In the genomic region with DNA sequence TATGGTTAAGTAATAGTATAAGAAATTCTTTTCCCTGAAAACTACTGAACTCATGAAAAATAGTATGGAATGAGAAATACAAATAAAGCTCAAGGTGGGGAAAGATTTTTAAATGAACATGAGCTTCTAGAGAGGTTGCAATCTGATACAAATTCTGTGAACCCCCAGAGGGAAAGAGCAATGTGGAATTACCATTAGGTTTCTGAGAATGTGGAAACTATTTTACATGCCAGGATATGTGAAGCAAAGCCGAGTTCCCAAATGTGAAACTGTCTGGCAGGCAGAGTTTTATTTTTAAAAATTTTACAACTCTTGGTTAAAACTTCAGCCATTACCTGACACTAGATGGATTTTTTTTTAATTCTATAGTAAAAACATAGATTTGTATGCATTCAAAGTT, we compare ENCODE assay signal across 2 cellular contexts.
TF ChIP-seq lines count a peak whose summit lies in the region.

No MANE protein-coding gene starts in this region.

TF ChIP-seq in SK-N-SH, 30 proteins besides CTCF, POLR2A, EP300 and RAD21 (continued from another document):
- TF ChIP-seq REST (IDR thresholded peaks at IDR 0.05; ENCODE audit: low read depth, low read length): no peak
- TF ChIP-seq FOSL2 (IDR thresholded peaks at IDR 0.05; ENCODE audit: borderline replicate concordance, low read depth): no peak
- no peak for TF ChIP-seq IRF3 (IDR thresholded peaks at IDR 0.05; ENCODE audit: low read depth, low read length)

TF ChIP-seq in SK-N-SH treated with all-trans-retinoic acid at 6 μM for 48 hours, 23 proteins besides CTCF, POLR2A, EP300 and RAD21 (continued from another document):
- TF ChIP-seq, protein P1, sequence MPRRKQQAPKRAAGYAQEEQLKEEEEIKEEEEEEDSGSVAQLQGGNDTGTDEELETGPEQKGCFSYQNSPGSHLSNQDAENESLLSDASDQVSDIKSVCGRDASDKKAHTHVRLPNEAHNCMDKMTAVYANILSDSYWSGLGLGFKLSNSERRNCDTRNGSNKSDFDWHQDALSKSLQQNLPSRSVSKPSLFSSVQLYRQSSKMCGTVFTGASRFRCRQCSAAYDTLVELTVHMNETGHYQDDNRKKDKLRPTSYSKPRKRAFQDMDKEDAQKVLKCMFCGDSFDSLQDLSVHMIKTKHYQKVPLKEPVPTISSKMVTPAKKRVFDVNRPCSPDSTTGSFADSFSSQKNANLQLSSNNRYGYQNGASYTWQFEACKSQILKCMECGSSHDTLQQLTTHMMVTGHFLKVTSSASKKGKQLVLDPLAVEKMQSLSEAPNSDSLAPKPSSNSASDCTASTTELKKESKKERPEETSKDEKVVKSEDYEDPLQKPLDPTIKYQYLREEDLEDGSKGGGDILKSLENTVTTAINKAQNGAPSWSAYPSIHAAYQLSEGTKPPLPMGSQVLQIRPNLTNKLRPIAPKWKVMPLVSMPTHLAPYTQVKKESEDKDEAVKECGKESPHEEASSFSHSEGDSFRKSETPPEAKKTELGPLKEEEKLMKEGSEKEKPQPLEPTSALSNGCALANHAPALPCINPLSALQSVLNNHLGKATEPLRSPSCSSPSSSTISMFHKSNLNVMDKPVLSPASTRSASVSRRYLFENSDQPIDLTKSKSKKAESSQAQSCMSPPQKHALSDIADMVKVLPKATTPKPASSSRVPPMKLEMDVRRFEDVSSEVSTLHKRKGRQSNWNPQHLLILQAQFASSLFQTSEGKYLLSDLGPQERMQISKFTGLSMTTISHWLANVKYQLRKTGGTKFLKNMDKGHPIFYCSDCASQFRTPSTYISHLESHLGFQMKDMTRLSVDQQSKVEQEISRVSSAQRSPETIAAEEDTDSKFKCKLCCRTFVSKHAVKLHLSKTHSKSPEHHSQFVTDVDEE (CRISPR knock-in tag; IDR thresholded peaks at IDR 0.05): no peak
- TF ChIP-seq RARB (CRISPR knock-in tag; IDR thresholded peaks at IDR 0.05) (no peak), ZNF565 (CRISPR knock-in tag; conservative IDR thresholded peaks at IDR 0.05; ENCODE audit: low read depth) (no peak)
- TF ChIP-seq, protein P2, sequence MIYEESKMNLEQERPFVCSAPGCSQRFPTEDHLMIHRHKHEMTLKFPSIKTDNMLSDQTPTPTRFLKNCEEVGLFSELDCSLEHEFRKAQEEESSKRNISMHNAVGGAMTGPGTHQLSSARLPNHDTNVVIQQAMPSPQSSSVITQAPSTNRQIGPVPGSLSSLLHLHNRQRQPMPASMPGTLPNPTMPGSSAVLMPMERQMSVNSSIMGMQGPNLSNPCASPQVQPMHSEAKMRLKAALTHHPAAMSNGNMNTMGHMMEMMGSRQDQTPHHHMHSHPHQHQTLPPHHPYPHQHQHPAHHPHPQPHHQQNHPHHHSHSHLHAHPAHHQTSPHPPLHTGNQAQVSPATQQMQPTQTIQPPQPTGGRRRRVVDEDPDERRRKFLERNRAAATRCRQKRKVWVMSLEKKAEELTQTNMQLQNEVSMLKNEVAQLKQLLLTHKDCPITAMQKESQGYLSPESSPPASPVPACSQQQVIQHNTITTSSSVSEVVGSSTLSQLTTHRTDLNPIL (CRISPR knock-in tag; IDR thresholded peaks at IDR 0.05; ENCODE audit: low read depth): no peak
